Comparison of ENCODE assay signal across 1 cellular context in the genomic region with DNA sequence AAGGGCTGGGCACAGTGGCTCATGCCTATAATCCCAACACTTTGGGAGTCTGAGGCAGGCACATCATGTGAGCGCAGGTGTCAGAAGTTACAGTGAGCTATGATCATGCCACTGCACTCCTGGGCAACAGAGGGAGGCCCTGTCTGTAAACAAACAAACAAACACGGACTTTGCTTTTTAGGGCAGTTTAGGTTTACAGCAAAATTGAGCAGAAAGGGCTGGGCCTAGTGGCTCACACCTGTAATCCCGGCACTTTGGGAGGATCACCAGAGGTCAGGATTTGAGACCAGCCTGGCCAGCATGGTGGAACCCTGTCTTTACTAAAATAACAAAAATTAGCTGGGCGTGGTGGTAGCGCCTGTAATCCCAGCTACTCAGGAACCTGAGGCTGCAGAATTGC.
TF ChIP-seq lines count a peak whose summit lies in the region.

No MANE protein-coding gene starts in this region.

TF ChIP-seq in HepG2, 621 proteins besides CTCF, POLR2A, EP300 and RAD21 (continued from another document and continues in another):
- TF ChIP-seq, protein P1, sequence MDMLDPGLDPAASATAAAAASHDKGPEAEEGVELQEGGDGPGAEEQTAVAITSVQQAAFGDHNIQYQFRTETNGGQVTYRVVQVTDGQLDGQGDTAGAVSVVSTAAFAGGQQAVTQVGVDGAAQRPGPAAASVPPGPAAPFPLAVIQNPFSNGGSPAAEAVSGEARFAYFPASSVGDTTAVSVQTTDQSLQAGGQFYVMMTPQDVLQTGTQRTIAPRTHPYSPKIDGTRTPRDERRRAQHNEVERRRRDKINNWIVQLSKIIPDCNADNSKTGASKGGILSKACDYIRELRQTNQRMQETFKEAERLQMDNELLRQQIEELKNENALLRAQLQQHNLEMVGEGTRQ (IDR thresholded peaks at IDR 0.05; ENCODE audit: low read depth, low read length) = no peak
- TF ChIP-seq, protein P1 (CRISPR knock-in tag; IDR thresholded peaks at IDR 0.05; ENCODE audit: borderline replicate concordance) = 0 out of 2 replicates have a peak, but pooled peaks have one; percentile 29
- TF ChIP-seq GTF3A (CRISPR knock-in tag; conservative IDR thresholded peaks at IDR 0.05) (no peak), FLYWCH1 (CRISPR knock-in tag; IDR thresholded peaks at IDR 0.05) (no peak), PITX1 (CRISPR knock-in tag; IDR thresholded peaks at IDR 0.05) (0 out of 2 replicates have a peak, but pooled peaks have one; percentile 19), PCBP2 (optimal IDR thresholded peaks at IDR 0.05; ENCODE audit: low read depth, low read length, poor library complexity, severe bottlenecking) (no peak), ZFY (CRISPR knock-in tag; IDR thresholded peaks at IDR 0.05) (0 out of 2 replicates have a peak, but pooled peaks have one; percentile 37), REPIN1 (CRISPR knock-in tag; IDR thresholded peaks at IDR 0.05; ENCODE audit: borderline replicate concordance, low read depth) (no peak), ZSCAN21 (CRISPR knock-in tag; IDR thresholded peaks at IDR 0.05; ENCODE audit: borderline replicate concordance) (no peak), FOXM1 (CRISPR knock-in tag; IDR thresholded peaks at IDR 0.05) (no peak), ISL2 (CRISPR knock-in tag; IDR thresholded peaks at IDR 0.05) (no peak), YEATS2 (CRISPR knock-in tag; IDR thresholded peaks at IDR 0.05; ENCODE audit: borderline replicate concordance) (no peak), ZNF274 (CRISPR knock-in tag; IDR thresholded peaks at IDR 0.05) (no peak), ZMYM3 (CRISPR knock-in tag; IDR thresholded peaks at IDR 0.05) (no peak), SKI (IDR thresholded peaks at IDR 0.05; ENCODE audit: partially characterized antibody) (no peak), MAFK (conservative IDR thresholded peaks at IDR 0.05 in 1 of 2, IDR thresholded peaks at IDR 0.05 in 1 of 2; ENCODE audit: low read length in 2 of 2) (no peak), LCORL (IDR thresholded peaks at IDR 0.05) (no peak), LCORL (CRISPR knock-in tag; IDR thresholded peaks at IDR 0.05) (peak; percentile 19; the same call in 1 of the 2 replicates), TBX2 (CRISPR knock-in tag; IDR thresholded peaks at IDR 0.05; ENCODE audit: borderline replicate concordance) (peak; percentile 68; the same call in 1 of the 2 replicates), SAP130 (CRISPR knock-in tag; IDR thresholded peaks at IDR 0.05; ENCODE audit: low read depth) (peak; percentile 40; the same call in 1 of the 2 replicates), HNF4A (CRISPR knock-in tag; IDR thresholded peaks at IDR 0.05) (peak; percentile 46), BORCS8-MEF2B (CRISPR knock-in tag; IDR thresholded peaks at IDR 0.05) (no peak), MTA1 (CRISPR knock-in tag; IDR thresholded peaks at IDR 0.05; ENCODE audit: borderline replicate concordance) (no peak), ZNF816 (CRISPR knock-in tag; IDR thresholded peaks at IDR 0.05; ENCODE audit: borderline replicate concordance) (no peak), ZNF563 (CRISPR knock-in tag; IDR thresholded peaks at IDR 0.05) (no peak), RXRB (CRISPR knock-in tag; IDR thresholded peaks at IDR 0.05; ENCODE audit: borderline replicate concordance) (no peak), ZNF790 (CRISPR knock-in tag; IDR thresholded peaks at IDR 0.05; ENCODE audit: borderline replicate concordance) (no peak), SOX5 (CRISPR knock-in tag; IDR thresholded peaks at IDR 0.05; ENCODE audit: borderline replicate concordance) (peak; percentile 50; the same call in 1 of the 2 replicates), ZBTB1 (CRISPR knock-in tag; IDR thresholded peaks at IDR 0.05; ENCODE audit: borderline replicate concordance) (no peak), ATF7 (IDR thresholded peaks at IDR 0.05) (no peak), ATF7 (CRISPR knock-in tag; IDR thresholded peaks at IDR 0.05) (0 out of 2 replicates have a peak, but pooled peaks have one; percentile 17), NBN (conservative IDR thresholded peaks at IDR 0.05) (no peak), FOXA3 (CRISPR knock-in tag; IDR thresholded peaks at IDR 0.05) (peak; percentile 68; the same call in 1 of the 2 replicates)
- TF ChIP-seq, protein P2, sequence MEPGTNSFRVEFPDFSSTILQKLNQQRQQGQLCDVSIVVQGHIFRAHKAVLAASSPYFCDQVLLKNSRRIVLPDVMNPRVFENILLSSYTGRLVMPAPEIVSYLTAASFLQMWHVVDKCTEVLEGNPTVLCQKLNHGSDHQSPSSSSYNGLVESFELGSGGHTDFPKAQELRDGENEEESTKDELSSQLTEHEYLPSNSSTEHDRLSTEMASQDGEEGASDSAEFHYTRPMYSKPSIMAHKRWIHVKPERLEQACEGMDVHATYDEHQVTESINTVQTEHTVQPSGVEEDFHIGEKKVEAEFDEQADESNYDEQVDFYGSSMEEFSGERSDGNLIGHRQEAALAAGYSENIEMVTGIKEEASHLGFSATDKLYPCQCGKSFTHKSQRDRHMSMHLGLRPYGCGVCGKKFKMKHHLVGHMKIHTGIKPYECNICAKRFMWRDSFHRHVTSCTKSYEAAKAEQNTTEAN (CRISPR knock-in tag; conservative IDR thresholded peaks at IDR 0.05) = no peak
- TF ChIP-seq, protein P3, sequence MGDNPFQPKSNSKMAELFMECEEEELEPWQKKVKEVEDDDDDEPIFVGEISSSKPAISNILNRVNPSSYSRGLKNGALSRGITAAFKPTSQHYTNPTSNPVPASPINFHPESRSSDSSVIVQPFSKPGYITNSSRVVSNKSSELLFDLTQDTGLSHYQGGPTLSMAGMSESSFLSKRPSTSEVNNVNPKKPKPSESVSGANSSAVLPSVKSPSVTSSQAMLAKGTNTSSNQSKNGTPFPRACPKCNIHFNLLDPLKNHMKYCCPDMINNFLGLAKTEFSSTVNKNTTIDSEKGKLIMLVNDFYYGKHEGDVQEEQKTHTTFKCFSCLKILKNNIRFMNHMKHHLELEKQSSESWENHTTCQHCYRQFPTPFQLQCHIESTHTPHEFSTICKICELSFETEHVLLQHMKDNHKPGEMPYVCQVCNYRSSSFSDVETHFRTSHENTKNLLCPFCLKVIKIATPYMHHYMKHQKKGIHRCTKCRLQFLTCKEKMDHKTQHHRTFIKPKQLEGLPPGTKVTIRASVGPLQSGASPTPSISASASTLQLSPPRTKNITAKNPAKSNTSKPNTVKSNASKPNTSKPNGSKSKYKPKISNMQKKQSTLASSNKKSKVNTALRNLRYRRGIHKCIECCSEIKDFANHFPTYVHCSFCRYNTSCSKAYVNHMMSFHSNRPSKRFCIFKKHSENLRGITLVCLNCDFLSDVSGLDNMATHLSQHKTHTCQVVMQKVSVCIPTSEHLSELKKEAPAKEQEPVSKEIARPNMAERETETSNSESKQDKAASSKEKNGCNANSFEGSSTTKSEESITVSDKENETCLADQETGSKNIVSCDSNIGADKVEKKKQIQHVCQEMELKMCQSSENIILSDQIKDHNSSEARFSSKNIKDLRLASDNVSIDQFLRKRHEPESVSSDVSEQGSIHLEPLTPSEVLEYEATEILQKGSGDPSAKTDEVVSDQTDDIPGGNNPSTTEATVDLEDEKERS (CRISPR knock-in tag; IDR thresholded peaks at IDR 0.05) = no peak
- TF ChIP-seq, protein P4, sequence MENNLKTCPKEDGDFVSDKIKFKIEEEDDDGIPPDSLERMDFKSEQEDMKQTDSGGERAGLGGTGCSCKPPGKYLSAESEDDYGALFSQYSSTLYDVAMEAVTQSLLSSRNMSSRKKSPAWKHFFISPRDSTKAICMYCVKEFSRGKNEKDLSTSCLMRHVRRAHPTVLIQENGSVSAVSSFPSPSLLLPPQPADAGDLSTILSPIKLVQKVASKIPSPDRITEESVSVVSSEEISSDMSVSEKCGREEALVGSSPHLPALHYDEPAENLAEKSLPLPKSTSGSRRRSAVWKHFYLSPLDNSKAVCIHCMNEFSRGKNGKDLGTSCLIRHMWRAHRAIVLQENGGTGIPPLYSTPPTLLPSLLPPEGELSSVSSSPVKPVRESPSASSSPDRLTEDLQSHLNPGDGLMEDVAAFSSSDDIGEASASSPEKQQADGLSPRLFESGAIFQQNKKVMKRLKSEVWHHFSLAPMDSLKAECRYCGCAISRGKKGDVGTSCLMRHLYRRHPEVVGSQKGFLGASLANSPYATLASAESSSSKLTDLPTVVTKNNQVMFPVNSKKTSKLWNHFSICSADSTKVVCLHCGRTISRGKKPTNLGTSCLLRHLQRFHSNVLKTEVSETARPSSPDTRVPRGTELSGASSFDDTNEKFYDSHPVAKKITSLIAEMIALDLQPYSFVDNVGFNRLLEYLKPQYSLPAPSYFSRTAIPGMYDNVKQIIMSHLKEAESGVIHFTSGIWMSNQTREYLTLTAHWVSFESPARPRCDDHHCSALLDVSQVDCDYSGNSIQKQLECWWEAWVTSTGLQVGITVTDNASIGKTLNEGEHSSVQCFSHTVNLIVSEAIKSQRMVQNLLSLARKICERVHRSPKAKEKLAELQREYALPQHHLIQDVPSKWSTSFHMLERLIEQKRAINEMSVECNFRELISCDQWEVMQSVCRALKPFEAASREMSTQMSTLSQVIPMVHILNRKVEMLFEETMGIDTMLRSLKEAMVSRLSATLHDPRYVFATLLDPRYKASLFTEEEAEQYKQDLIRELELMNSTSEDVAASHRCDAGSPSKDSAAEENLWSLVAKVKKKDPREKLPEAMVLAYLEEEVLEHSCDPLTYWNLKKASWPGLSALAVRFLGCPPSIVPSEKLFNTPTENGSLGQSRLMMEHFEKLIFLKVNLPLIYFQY (CRISPR knock-in tag; IDR thresholded peaks at IDR 0.05; ENCODE audit: borderline replicate concordance) = 0 out of 2 replicates have a peak, but pooled peaks have one; percentile 18
- TF ChIP-seq, protein P5, sequence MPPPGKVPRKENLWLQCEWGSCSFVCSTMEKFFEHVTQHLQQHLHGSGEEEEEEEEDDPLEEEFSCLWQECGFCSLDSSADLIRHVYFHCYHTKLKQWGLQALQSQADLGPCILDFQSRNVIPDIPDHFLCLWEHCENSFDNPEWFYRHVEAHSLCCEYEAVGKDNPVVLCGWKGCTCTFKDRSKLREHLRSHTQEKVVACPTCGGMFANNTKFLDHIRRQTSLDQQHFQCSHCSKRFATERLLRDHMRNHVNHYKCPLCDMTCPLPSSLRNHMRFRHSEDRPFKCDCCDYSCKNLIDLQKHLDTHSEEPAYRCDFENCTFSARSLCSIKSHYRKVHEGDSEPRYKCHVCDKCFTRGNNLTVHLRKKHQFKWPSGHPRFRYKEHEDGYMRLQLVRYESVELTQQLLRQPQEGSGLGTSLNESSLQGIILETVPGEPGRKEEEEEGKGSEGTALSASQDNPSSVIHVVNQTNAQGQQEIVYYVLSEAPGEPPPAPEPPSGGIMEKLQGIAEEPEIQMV (CRISPR knock-in tag; IDR thresholded peaks at IDR 0.05; ENCODE audit: low read depth) = 0 out of 2 replicates have a peak, but pooled peaks have one; percentile 21
- TF ChIP-seq, protein P6, sequence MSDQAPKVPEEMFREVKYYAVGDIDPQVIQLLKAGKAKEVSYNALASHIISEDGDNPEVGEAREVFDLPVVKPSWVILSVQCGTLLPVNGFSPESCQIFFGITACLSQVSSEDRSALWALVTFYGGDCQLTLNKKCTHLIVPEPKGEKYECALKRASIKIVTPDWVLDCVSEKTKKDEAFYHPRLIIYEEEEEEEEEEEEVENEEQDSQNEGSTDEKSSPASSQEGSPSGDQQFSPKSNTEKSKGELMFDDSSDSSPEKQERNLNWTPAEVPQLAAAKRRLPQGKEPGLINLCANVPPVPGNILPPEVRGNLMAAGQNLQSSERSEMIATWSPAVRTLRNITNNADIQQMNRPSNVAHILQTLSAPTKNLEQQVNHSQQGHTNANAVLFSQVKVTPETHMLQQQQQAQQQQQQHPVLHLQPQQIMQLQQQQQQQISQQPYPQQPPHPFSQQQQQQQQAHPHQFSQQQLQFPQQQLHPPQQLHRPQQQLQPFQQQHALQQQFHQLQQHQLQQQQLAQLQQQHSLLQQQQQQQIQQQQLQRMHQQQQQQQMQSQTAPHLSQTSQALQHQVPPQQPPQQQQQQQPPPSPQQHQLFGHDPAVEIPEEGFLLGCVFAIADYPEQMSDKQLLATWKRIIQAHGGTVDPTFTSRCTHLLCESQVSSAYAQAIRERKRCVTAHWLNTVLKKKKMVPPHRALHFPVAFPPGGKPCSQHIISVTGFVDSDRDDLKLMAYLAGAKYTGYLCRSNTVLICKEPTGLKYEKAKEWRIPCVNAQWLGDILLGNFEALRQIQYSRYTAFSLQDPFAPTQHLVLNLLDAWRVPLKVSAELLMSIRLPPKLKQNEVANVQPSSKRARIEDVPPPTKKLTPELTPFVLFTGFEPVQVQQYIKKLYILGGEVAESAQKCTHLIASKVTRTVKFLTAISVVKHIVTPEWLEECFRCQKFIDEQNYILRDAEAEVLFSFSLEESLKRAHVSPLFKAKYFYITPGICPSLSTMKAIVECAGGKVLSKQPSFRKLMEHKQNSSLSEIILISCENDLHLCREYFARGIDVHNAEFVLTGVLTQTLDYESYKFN (CRISPR knock-in tag; conservative IDR thresholded peaks at IDR 0.05) = peak; percentile 39
- TF ChIP-seq, protein P7, sequence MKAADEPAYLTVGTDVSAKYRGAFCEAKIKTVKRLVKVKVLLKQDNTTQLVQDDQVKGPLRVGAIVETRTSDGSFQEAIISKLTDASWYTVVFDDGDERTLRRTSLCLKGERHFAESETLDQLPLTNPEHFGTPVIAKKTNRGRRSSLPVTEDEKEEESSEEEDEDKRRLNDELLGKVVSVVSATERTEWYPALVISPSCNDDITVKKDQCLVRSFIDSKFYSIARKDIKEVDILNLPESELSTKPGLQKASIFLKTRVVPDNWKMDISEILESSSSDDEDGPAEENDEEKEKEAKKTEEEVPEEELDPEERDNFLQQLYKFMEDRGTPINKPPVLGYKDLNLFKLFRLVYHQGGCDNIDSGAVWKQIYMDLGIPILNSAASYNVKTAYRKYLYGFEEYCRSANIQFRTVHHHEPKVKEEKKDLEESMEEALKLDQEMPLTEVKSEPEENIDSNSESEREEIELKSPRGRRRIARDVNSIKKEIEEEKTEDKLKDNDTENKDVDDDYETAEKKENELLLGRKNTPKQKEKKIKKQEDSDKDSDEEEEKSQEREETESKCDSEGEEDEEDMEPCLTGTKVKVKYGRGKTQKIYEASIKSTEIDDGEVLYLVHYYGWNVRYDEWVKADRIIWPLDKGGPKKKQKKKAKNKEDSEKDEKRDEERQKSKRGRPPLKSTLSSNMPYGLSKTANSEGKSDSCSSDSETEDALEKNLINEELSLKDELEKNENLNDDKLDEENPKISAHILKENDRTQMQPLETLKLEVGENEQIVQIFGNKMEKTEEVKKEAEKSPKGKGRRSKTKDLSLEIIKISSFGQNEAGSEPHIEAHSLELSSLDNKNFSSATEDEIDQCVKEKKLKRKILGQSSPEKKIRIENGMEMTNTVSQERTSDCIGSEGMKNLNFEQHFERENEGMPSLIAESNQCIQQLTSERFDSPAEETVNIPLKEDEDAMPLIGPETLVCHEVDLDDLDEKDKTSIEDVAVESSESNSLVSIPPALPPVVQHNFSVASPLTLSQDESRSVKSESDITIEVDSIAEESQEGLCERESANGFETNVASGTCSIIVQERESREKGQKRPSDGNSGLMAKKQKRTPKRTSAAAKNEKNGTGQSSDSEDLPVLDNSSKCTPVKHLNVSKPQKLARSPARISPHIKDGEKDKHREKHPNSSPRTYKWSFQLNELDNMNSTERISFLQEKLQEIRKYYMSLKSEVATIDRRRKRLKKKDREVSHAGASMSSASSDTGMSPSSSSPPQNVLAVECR (CRISPR knock-in tag; IDR thresholded peaks at IDR 0.05; ENCODE audit: borderline replicate concordance) = no peak
